In genomic region chr11:33377852-33378385, GRCh38 we compare ENCODE assay signal across 19 cellular contexts. TPM values are rescaled to one million over a fixed set of nuclear protein-coding genes. Genes with fewer than 3 reads are reported as not detected.
DNase-seq lines count a peak whose midpoint lies in the region; ATAC-seq and TF ChIP-seq lines count a peak whose summit lies in the region.
"Had no signal": no experiment of that assay in that cellular context is flagged by ENCODE, and none has a peak within 500 bp of the region (broad histone marks: within the 10 kb centered on the region; RNA-seq: fewer than 3 reads in every experiment).

No MANE protein-coding gene starts in this region.

- H2AFZ ChIP-seq in neuron (ENCODE audit: low read depth, low read length), result no peak overlapping the region

- H3K36me3 ChIP-seq in Panc1 (ENCODE audit: control insufficient read depth, insufficient read depth, low read length) (no peaks in the 10 kb centered on the region), endocrine pancreas (ENCODE audit: control insufficient read depth, insufficient read depth, low read length) (no peaks in the 10 kb centered on the region), neuron (ENCODE audit: insufficient read depth, low read length) (no peaks in the 10 kb centered on the region)
- H3K36me3 ChIP-seq: BE2C, heart right ventricle, spleen, thyroid gland, WERI-Rb-1 had no signal

- H3K4me1 ChIP-seq in Panc1 (ENCODE audit: control insufficient read depth, insufficient read depth, low read length) (peaks cover 13% of the 10 kb centered on the region), endocrine pancreas (ENCODE audit: control insufficient read depth, insufficient read depth, low read length) (no peaks in the 10 kb centered on the region), neuron (ENCODE audit: insufficient read depth, low read length) (peaks cover 21% of the 10 kb centered on the region)
- H3K4me1 ChIP-seq: BE2C had no signal

- no TSS peak for BruUV-seq in Panc1 (replicated peaks; lab: Mats Ljungman, UMichigan)

- intact Hi-C loops in Panc1 (cut with micrococcal nuclease; ENCODE audit: unreplicated experiment), result loop anchor here (10.0 kb wide), 1 partner anchor 447 kb away; no protein-coding TSS in a partner anchor

- DNase-seq in EL (peak; percentile 33), Panc1 (ENCODE audit: low read depth, low spot score) (no peak), HUDEP-2 (lab: John Stamatoyannopoulos, UW; ENCODE audit: unreplicated experiment in 76 of 76) (no peak), HPDE6-E6E7 (ENCODE audit: extremely low spot score) (no peak)
- DNase-seq in central memory CD4-positive, alpha-beta T cell, result no peak
- DNase-seq: amniotic stem cell, BE2C, heart right ventricle, KG1, NCI-H82, posterior cingulate gyrus, spleen, T-helper 1 cell, thyroid gland, WERI-Rb-1 had no signal

- POLR2A ChIA-PET in Panc1 (lab: Charles Lee), result no interaction called here

- H3K27ac ChIP-seq in Panc1 (ENCODE audit: low read length), result peak overlapping the region; percentile 58
- H3K27ac ChIP-seq: heart right ventricle, spleen, thyroid gland, WERI-Rb-1 had no signal

- no peak for TF ChIP-seq CTCF in Panc1 (IDR thresholded peaks at IDR 0.05)

- no peak for ATAC-seq in Panc1
- no peak for ATAC-seq in HG03439 (IDR thresholded peaks at IDR 0.05; ENCODE audit: unreplicated experiment)
- ATAC-seq: heart right ventricle; stimulated activated memory B cell treated with anti-CD40 and anti-IgM and Interleukin-4, amounts not matched to agents 10 μg/mL and 1 μg/mL and 100 μg/mL, for 72 hours had no signal

- in situ Hi-C loops in Panc1 (cut with HindIII; ENCODE audit: low pct_unique_long_range_greater_than_20kb, low sequenced_read_pairs), result no loop called here

- H3K4me3 ChIP-seq in Panc1 (ENCODE audit: low read depth in 2 of 2, low read length in 2 of 2), result peak overlapping the region; percentile 58 to 67
- peak overlapping the region; percentile 63 for H3K4me3 ChIP-seq in endocrine pancreas (ENCODE audit: control insufficient read depth, insufficient read depth, low read length)
- H3K4me3 ChIP-seq in neuron (ENCODE audit: low read length), result peak overlapping the region; percentile 61
- H3K4me3 ChIP-seq: spleen, thyroid gland had no signal

- CTCF ChIA-PET in Panc1 (lab: Charles Lee), result interaction anchor here (0.6 kb wide), 1 partner anchor 61 kb away, joined by 9 read pairs; no protein-coding TSS in a partner anchor

- H3K9ac ChIP-seq in endocrine pancreas (ENCODE audit: control insufficient read depth, insufficient read depth, low read length), result peak overlapping the region; percentile 33

- H3K9me3 ChIP-seq in Panc1 (ENCODE audit: control insufficient read depth, insufficient read depth, low read depth, low read length) (no peaks in the 10 kb centered on the region), endocrine pancreas (ENCODE audit: control insufficient read depth, low read length) (no peaks in the 10 kb centered on the region), neuron (ENCODE audit: low read length) (no peaks in the 10 kb centered on the region)
- H3K9me3 ChIP-seq: BE2C, heart right ventricle, spleen, thyroid gland had no signal

- H3K27me3 ChIP-seq in Panc1 (ENCODE audit: control insufficient read depth, insufficient read depth, low read length) (no peaks in the 10 kb centered on the region), endocrine pancreas (ENCODE audit: control insufficient read depth, insufficient read depth, low read length) (no peaks in the 10 kb centered on the region), neuron (ENCODE audit: insufficient read depth, low read length) (no peaks in the 10 kb centered on the region)
- H3K27me3 ChIP-seq: thyroid gland had no signal

RNA-seq across cellular contexts. Expression of gene KIAA1549L, which starts 2.0 kb away (rescaled TPM):
- 15.5 TPM for total RNA-seq in Panc1 (2021; ENCODE audit: unreplicated experiment)
- polyA plus RNA-seq in Panc1 (2012; ENCODE audit: insufficient read length), result 15.1 TPM
